In the genomic region with DNA sequence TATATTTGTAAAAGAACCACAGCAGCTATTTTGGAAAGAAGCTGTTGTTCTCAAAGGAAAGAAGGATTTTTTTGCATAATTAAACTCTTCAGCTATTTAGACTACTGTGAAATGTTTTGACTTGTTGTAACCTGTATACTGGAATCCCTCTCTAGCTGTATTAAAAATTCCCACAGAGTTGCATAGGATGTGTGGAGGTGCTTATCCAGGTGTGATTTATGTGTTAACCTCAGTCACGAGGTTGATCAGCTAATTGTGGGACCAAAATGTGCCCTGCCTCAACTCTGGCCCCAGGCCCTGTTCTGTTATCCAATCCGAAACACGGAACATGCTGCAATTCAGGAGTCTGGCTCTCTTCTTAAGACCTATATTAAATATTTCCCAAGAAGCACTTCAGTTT, we compare ENCODE assay signal across 1 cellular context.
TF ChIP-seq lines count a peak whose summit lies in the region.

No MANE protein-coding gene starts in this region.

TF ChIP-seq in HCT116, 20 proteins besides CTCF, POLR2A, EP300 and RAD21:
- no peak for TF ChIP-seq SIN3A (IDR thresholded peaks at IDR 0.05; ENCODE audit: low read depth)
